Comparison of ENCODE assay signal across 12 cellular contexts in genomic region chr12:123398918-123399617, GRCh38.
A peak's percentile ranks its signal among the peaks of the same experiment; 100 is the strongest.
DNase-seq lines count a peak whose midpoint lies in the region; TF ChIP-seq lines count a peak whose summit lies in the region.
"Had no signal": no experiment of that assay in that cellular context is flagged by ENCODE, and none has a peak within 500 bp of the region (broad histone marks: within the 10 kb centered on the region; RNA-seq: fewer than 3 reads in every experiment).

No MANE protein-coding gene starts in this region.

- intact Hi-C loops in dendritic cell treated with granulocyte-macrophage colony-stimulating factor and Interleukin-4, amounts not matched to agents 40 ng/mL and 50 ng/mL, for 4 days (cut with micrococcal nuclease): no loop called here
- intact Hi-C loops in tibial artery (cut with DNase I; ENCODE audit: low total_unique reads): loop anchor here (10.0 kb wide), 1 partner anchor 136 kb away; the partner anchor contains the start of gene RILPL1

- H3K27me3 Mint-ChIP-seq in dendritic cell treated with granulocyte-macrophage colony-stimulating factor and Interleukin-4, amounts not matched to agents 40 ng/mL and 50 ng/mL, for 4 days: no peaks in the 10 kb centered on the region
- no peaks in the 10 kb centered on the region for H3K27me3 Mint-ChIP-seq in T-helper 2 cell treated with Interferon-gamma antibody and Interleukin-4, amounts not matched to agents 5 μg/mL and 100 μg/mL, for 36 hours (ENCODE audit: low read depth)
- H3K27me3 Mint-ChIP-seq: activated naive CD8-positive, alpha-beta T cell had no signal

- peaks cover 0 to 78% (median 54%) of the 10 kb centered on the region in 4 donors for H3K4me1 ChIP-seq in tibial artery

- peaks cover 6% of the 10 kb centered on the region for H3K4me1 Mint-ChIP-seq in dendritic cell treated with granulocyte-macrophage colony-stimulating factor and Interleukin-4, amounts not matched to agents 40 ng/mL and 50 ng/mL, for 4 days (ENCODE audit: low read depth)
- no peaks in the 10 kb centered on the region for H3K4me1 Mint-ChIP-seq in T-helper 2 cell treated with Interferon-gamma antibody and Interleukin-4, amounts not matched to agents 5 μg/mL and 100 μg/mL, for 36 hours (ENCODE audit: low read depth)

- no peaks in the 10 kb centered on the region for H3K9me3 Mint-ChIP-seq in dendritic cell treated with granulocyte-macrophage colony-stimulating factor and Interleukin-4, amounts not matched to agents 40 ng/mL and 50 ng/mL, for 4 days
- no peaks in the 10 kb centered on the region for H3K9me3 Mint-ChIP-seq in T-helper 2 cell treated with Interferon-gamma antibody and Interleukin-4, amounts not matched to agents 5 μg/mL and 100 μg/mL, for 36 hours

- DNase-seq in NCI-H446 treated with DMSO at 0.1 percent for 48 hours (lab: John Stamatoyannopoulos, UW): peak; percentile 93
- DNase-seq in medulla oblongata (ENCODE audit: extremely low spot score): peak; percentile 45
- peak in 1 of 2 donors; percentile 87 for DNase-seq in tibial artery
- no peak for DNase-seq in NCI-H1694 (lab: John Stamatoyannopoulos, UW)
- DNase-seq in activated CD8-positive, alpha-beta memory T cell treated with anti-CD3 and anti-CD28 coated beads for 24 hours: no peak
- no peak for DNase-seq in T-helper 2 cell treated with Interferon-gamma antibody and Interleukin-4, amounts not matched to agents 5 μg/mL and 100 μg/mL, for 36 hours (ENCODE audit: low spot score)
- DNase-seq: activated CD4-positive, alpha-beta T cell treated with anti-CD3 and anti-CD28 coated beads for 48 hours; DMS153; stimulated activated CD4-positive, alpha-beta T cell treated with anti-CD3 and anti-CD28 coated beads, Interleukin-4, amount 100 ng/mL, for 4 hours had no signal

- no peak for TF ChIP-seq CTCF in tibial artery (IDR thresholded peaks at IDR 0.05)

- H3K36me3 ChIP-seq in tibial artery: peaks cover 43 to 78% (median 59%) of the 10 kb centered on the region in 3 donors

- no peaks in the 10 kb centered on the region for H3K9me3 ChIP-seq in tibial artery

- no peak overlapping the region for H3K4me3 Mint-ChIP-seq in dendritic cell treated with granulocyte-macrophage colony-stimulating factor and Interleukin-4, amounts not matched to agents 40 ng/mL and 50 ng/mL, for 4 days
- no peak overlapping the region for H3K4me3 Mint-ChIP-seq in T-helper 2 cell treated with Interferon-gamma antibody and Interleukin-4, amounts not matched to agents 5 μg/mL and 100 μg/mL, for 36 hours
- H3K4me3 Mint-ChIP-seq: activated naive CD8-positive, alpha-beta T cell had no signal

- H3K36me3 Mint-ChIP-seq in dendritic cell treated with granulocyte-macrophage colony-stimulating factor and Interleukin-4, amounts not matched to agents 40 ng/mL and 50 ng/mL, for 4 days (ENCODE audit: low read depth): peaks cover 99% of the 10 kb centered on the region
- peaks cover 48% of the 10 kb centered on the region for H3K36me3 Mint-ChIP-seq in T-helper 2 cell treated with Interferon-gamma antibody and Interleukin-4, amounts not matched to agents 5 μg/mL and 100 μg/mL, for 36 hours (ENCODE audit: low read depth)

- H3K27ac Mint-ChIP-seq in dendritic cell treated with granulocyte-macrophage colony-stimulating factor and Interleukin-4, amounts not matched to agents 40 ng/mL and 50 ng/mL, for 4 days: peak overlapping the region; percentile 22
- no peak overlapping the region for H3K27ac Mint-ChIP-seq in T-helper 2 cell treated with Interferon-gamma antibody and Interleukin-4, amounts not matched to agents 5 μg/mL and 100 μg/mL, for 36 hours
- H3K27ac Mint-ChIP-seq: activated naive CD8-positive, alpha-beta T cell had no signal

- H3K27ac ChIP-seq in tibial artery: peak overlapping the region; percentile 89 to 92
- H3K27ac ChIP-seq: HL-60 had no signal

- no peaks in the 10 kb centered on the region for H3K27me3 ChIP-seq in tibial artery

- H3K4me3 ChIP-seq in tibial artery: peak overlapping the region in 1 of 2 donors; percentile 36

Comparison
In these comparisons a context has a peak if more than half of its experiments do, and no peak if none do; other contexts are left out.
1. DNase-seq: peak in NCI-H446 treated with DMSO at 0.1 percent for 48 hours (single experiment) and medulla oblongata (single experiment); none in NCI-H1694 (single experiment), activated CD8-positive, alpha-beta memory T cell treated with anti-CD3 and anti-CD28 coated beads for 24 hours (single experiment) and T-helper 2 cell treated with Interferon-gamma antibody and Interleukin-4, amounts not matched to agents 5 μg/mL and 100 μg/mL, for 36 hours (single experiment).